Comparison of ENCODE assay signal across 9 cellular contexts in the genomic region with DNA sequence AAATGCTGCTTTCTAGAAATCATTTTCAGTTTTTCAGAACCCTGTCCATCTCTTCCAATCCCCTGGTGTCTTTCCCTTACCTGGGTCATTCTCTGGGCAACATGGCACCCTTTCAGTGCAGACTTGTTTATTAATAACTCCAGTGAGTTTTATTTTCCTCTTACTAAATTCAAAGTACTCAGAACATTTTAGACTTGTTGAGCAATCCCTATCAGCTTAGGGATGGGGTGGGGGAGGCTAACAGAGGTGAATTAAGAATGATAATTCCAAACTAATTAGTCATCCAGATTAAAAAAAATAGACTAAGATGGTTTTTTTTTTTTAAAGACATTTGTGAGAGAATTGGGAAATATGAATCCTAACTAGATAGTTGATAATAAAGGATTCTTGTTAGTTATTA. TPM values are rescaled to one million over a fixed set of nuclear protein-coding genes. Genes with fewer than 3 reads are reported as not detected.
A peak's percentile ranks its signal among the peaks of the same experiment; 100 is the strongest.
DNase-seq lines count a peak whose midpoint lies in the region; ATAC-seq and TF ChIP-seq lines count a peak whose summit lies in the region.
"Had no signal": no experiment of that assay in that cellular context is flagged by ENCODE, and none has a peak within 500 bp of the region (broad histone marks: within the 10 kb centered on the region; RNA-seq: fewer than 3 reads in every experiment).

No MANE protein-coding gene starts in this region.

- TF ChIP-seq CTCF in AG10803 (conservative IDR thresholded peaks at IDR 0.05; ENCODE audit: low read length) (no peak), prostate gland (IDR thresholded peaks at IDR 0.05) (no peak)

- H3K36me3 ChIP-seq in SJSA1: no peaks in the 10 kb centered on the region
- no peaks in the 10 kb centered on the region for H3K36me3 ChIP-seq in prostate gland

- no peak for ATAC-seq in GM21619 (IDR thresholded peaks at IDR 0.05; ENCODE audit: unreplicated experiment)
- ATAC-seq: naive thymus-derived CD8-positive, alpha-beta T cell had no signal

- intact Hi-C loops in prostate gland (cut with DNase I): no loop called here

- no peak for TF ChIP-seq POLR2A in prostate gland (IDR thresholded peaks at IDR 0.05)

- H3K4me3 ChIP-seq in AG10803 (ENCODE audit: low read length) (peak overlapping the region; percentile 42), SJSA1 (no peak overlapping the region), prostate gland (no peak overlapping the region)

- H3K27ac ChIP-seq in SJSA1: peak overlapping the region; percentile 56
- peak overlapping the region; percentile 9 to 34 for H3K27ac ChIP-seq in prostate gland

- no peaks in the 10 kb centered on the region for H3K27me3 ChIP-seq in SJSA1 (replicated peaks)
- H3K27me3 ChIP-seq in prostate gland (replicated peaks; ENCODE audit: insufficient read depth): no peaks in the 10 kb centered on the region

- DNase-seq in AG10803 (ENCODE audit: low read depth) (peak; percentile 67), SJSA1 (ENCODE audit: low read depth in 1 of 2, low spot score in 2 of 2) (peak in 1 of 2 experiments; percentile 22), fibroblast of peridontal ligament (ENCODE audit: extremely low read depth) (peak; percentile 38), prostate gland (ENCODE audit: low spot score) (no peak), NCI-H524 (lab: John Stamatoyannopoulos, UW) (no peak), GDM1 (lab: John Stamatoyannopoulos, UW) (no peak), NCI-H345 treated with DMSO at 0.1 percent for 48 hours (lab: John Stamatoyannopoulos, UW; ENCODE audit: unreplicated experiment) (no peak)
- DNase-seq: naive thymus-derived CD8-positive, alpha-beta T cell had no signal

- H3K9me3 ChIP-seq in SJSA1 (replicated peaks): no peaks in the 10 kb centered on the region
- no peaks in the 10 kb centered on the region for H3K9me3 ChIP-seq in prostate gland

- H3K4me1 ChIP-seq in SJSA1 (replicated peaks) (peaks cover 41% of the 10 kb centered on the region), prostate gland (replicated peaks) (peaks cover 2% of the 10 kb centered on the region)

RNA-seq across cellular contexts. Expression of gene GPRC5A, which starts 10.7 kb away (rescaled TPM):
- total RNA-seq in SJSA1 (2014; rRNA removed; shearing (Covaris generic)): 1.6 and 2.8 TPM in 2 replicates
- total RNA-seq in prostate gland: 10 to 100 TPM in 1 of 2 donors, 1 to 10 TPM in 1; 5.4 to 22.2 TPM
- total RNA-seq: naive thymus-derived CD8-positive, alpha-beta T cell had no signal

RNA-seq across cellular contexts. Expression of gene GPRC5D, which starts 49.9 kb away (rescaled TPM):
- total RNA-seq in SJSA1 (2014; rRNA removed; shearing (Covaris generic)): not detected in 2 replicates
- not detected for total RNA-seq in prostate gland
- total RNA-seq: naive thymus-derived CD8-positive, alpha-beta T cell had no signal

Comparison
In these comparisons a context has a peak if more than half of its experiments do, and no peak if none do; other contexts are left out.
1. DNase-seq: peak in AG10803 (single experiment) and fibroblast of peridontal ligament (single experiment); none in prostate gland (single experiment), NCI-H524 (0 of 2), GDM1 (single experiment) and NCI-H345 treated with DMSO at 0.1 percent for 48 hours (single experiment).